3 cellular contexts compared by ENCODE assay signal in genomic region chr2:121225681-121226080, GRCh38. TPM values are rescaled to one million over a fixed set of nuclear protein-coding genes. Genes with fewer than 3 reads are reported as not detected.
"Had no signal": no experiment of that assay in that cellular context is flagged by ENCODE, and none has a peak within 500 bp of the region (broad histone marks: within the 10 kb centered on the region; RNA-seq: fewer than 3 reads in every experiment).

No MANE protein-coding gene starts in this region.

RNA-seq across cellular contexts. Expression of gene TFCP2L1, which starts 59.3 kb away (rescaled TPM):
- total RNA-seq: RPMI7951, SJSA1 had no signal
- polyA plus RNA-seq: SK-N-SH had no signal
